In the genomic region with DNA sequence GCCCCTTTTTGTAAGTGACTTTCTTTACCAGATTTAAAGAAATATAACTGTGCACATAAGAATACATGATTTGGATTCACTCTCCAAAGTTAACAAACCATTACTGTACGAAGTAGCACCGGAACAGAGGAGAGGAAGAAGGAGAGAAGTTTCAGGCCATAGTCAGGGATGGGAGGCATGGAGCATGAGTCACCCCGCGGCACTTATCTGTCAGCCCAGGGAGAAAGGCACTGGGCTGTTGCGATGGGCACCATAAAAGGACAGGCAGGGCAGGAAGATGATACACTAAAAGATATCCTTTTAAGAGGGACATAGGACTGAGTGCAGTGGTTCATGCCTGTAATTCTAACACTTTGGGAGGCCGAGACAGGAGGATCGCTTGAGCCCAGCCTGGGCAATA, we compare ENCODE assay signal across 8 cellular contexts. TPM values are rescaled to one million over a fixed set of nuclear protein-coding genes. Genes with fewer than 3 reads are reported as not detected.
A peak's percentile ranks its signal among the peaks of the same experiment; 100 is the strongest.
DNase-seq lines count a peak whose midpoint lies in the region; ATAC-seq and TF ChIP-seq lines count a peak whose summit lies in the region.

No MANE protein-coding gene starts in this region.

- H3K27ac ChIP-seq in A673 (ENCODE audit: low read depth, low read length, poor library complexity, severe bottlenecking) (no peak overlapping the region), spleen (no peak overlapping the region)

- no peak overlapping the region for H3K4me3 ChIP-seq in A673 (ENCODE audit: low read depth, low read length, poor library complexity, severe bottlenecking)
- H3K4me3 ChIP-seq in spleen = no peak overlapping the region

- H3K36me3 Mint-ChIP-seq in chondrocyte (ENCODE audit: low read depth) = peaks cover 3% of the 10 kb centered on the region

- no peaks in the 10 kb centered on the region for H3K27me3 Mint-ChIP-seq in chondrocyte (ENCODE audit: low read depth)

- intact Hi-C loops in A673 (cut with micrococcal nuclease; ENCODE audit: unreplicated experiment) = loop anchor here (5.0 kb wide), 1 partner anchor 770 kb away; no protein-coding TSS in a partner anchor
- intact Hi-C loops in spleen (cut with DNase I; ENCODE audit: low total_unique reads) = loop anchor here (2.0 kb wide), 1 partner anchor 106 kb away; no protein-coding TSS in a partner anchor

- H3K4me1 ChIP-seq in A673 (ENCODE audit: insufficient read depth, low read length, poor library complexity, severe bottlenecking) (no peaks in the 10 kb centered on the region), spleen (no peaks in the 10 kb centered on the region)

- H3K9me3 ChIP-seq in A673 (ENCODE audit: low read depth, low read length, poor library complexity, severe bottlenecking) (no peaks in the 10 kb centered on the region), spleen (no peaks in the 10 kb centered on the region)

- H3K27ac Mint-ChIP-seq in chondrocyte (ENCODE audit: unreplicated experiment) = peak overlapping the region; percentile 70

- H3K4me1 Mint-ChIP-seq in chondrocyte (ENCODE audit: low read depth) = peaks cover 14% of the 10 kb centered on the region

- H3K27me3 ChIP-seq in A673 (replicated peaks; ENCODE audit: insufficient read depth, low read depth, low read length, poor library complexity) (no peaks in the 10 kb centered on the region), spleen (replicated peaks in 1 of 7) (no peaks in the 10 kb centered on the region)

- DNase-seq in A673 (ENCODE audit: low spot score) (peak; percentile 4), LHCN-M2 (ENCODE audit: low read depth) (peak; percentile 28), chondrocyte (ENCODE audit: low spot score) (no peak), kidney glomerular epithelial cell (lab: John Stamatoyannopoulos, UW) (peak; percentile 79), COR-L47 (lab: John Stamatoyannopoulos, UW) (no peak), NCI-H774 (lab: John Stamatoyannopoulos, UW) (no peak), spleen (no peak)

- CTCF ChIA-PET in A673 (lab: Charles Lee) = interaction anchor here (1.3 kb wide), 1 partner anchor 107 kb away, joined by 3 read pairs; a partner anchor contains a TSS

- no TSS peak for BruUV-seq in A673 (replicated peaks; lab: Mats Ljungman, UMichigan)

- WGBS in spleen, 5 donors = 86 to 96% (median 93%) methylated on average over 7 of the region's 7 CpGs

- H3K4me3 Mint-ChIP-seq in chondrocyte (ENCODE audit: unreplicated experiment) = no peak overlapping the region

- no peak for ATAC-seq in GM18861 (IDR thresholded peaks at IDR 0.05; ENCODE audit: unreplicated experiment)

- TF ChIP-seq CTCF in A673 (conservative IDR thresholded peaks at IDR 0.05; ENCODE audit: low read depth, low read length) = no peak
- TF ChIP-seq CTCF in chondrocyte (IDR thresholded peaks at IDR 0.05) = no peak
- TF ChIP-seq CTCF in spleen (IDR thresholded peaks at IDR 0.05 in 8 of 11, conservative IDR thresholded peaks at IDR 0.05 in 3 of 11) = no peak

- POLR2A ChIA-PET in A673 (lab: Charles Lee; ENCODE audit: low non-redundant PET) = no interaction called here

- H3K9me3 Mint-ChIP-seq in chondrocyte (ENCODE audit: low read depth) = no peaks in the 10 kb centered on the region

- no peaks in the 10 kb centered on the region for H3K36me3 ChIP-seq in A673 (ENCODE audit: insufficient read depth, low read length, poor library complexity, severe bottlenecking)
- peaks cover 0 to 20% (median under 1%) of the 10 kb centered on the region in 6 donors for H3K36me3 ChIP-seq in spleen

- no peak for TF ChIP-seq POLR2A in spleen (IDR thresholded peaks at IDR 0.05)

RNA-seq across cellular contexts. Expression of a gene that starts 37.0 kb away (rescaled TPM):
- total RNA-seq in A673 (2021) (13.4 and 15.9 TPM in 2 replicates), LHCN-M2 (2014; rRNA removed) (19.7 and 22.6 TPM in 2 replicates), chondrocyte (21.3 to 27.7 TPM (median 25.0 TPM) in 3 replicates), spleen (10 to 100 TPM in 6 of 7 donors, 1 to 10 TPM in 1; 9.5 to 17.0 (median 14.2) TPM)
- polyA plus RNA-seq in LHCN-M2 (2012) = 9.7 TPM
- 1 to 10 TPM; 3.6 to 5.6 (median 3.7) TPM for polyA plus RNA-seq in spleen

RNA-seq across cellular contexts. Expression of a gene that starts 38.9 kb away (rescaled TPM):
- total RNA-seq in A673 (2021) (28.4 and 30.7 TPM in 2 replicates), LHCN-M2 (2014; rRNA removed) (29.2 and 34.3 TPM in 2 replicates), chondrocyte (28.5 to 36.3 TPM (median 35.8 TPM) in 3 replicates), spleen (10 to 100 TPM; 20.9 to 63.3 (median 26.0) TPM)
- polyA plus RNA-seq in LHCN-M2 (2012) = 18.5 TPM
- polyA plus RNA-seq in spleen = 1 to 10 TPM; 6.0 to 7.6 (median 7.1) TPM

Comparison
In these comparisons a context has a peak if more than half of its experiments do, and no peak if none do; other contexts are left out.
1. DNase-seq: peak in A673 (single experiment), LHCN-M2 (single experiment) and kidney glomerular epithelial cell (single experiment); none in chondrocyte (single experiment), COR-L47 (single experiment), NCI-H774 (single experiment) and spleen (single experiment).